Comparison of ENCODE assay signal across 21 cellular contexts in the genomic region with DNA sequence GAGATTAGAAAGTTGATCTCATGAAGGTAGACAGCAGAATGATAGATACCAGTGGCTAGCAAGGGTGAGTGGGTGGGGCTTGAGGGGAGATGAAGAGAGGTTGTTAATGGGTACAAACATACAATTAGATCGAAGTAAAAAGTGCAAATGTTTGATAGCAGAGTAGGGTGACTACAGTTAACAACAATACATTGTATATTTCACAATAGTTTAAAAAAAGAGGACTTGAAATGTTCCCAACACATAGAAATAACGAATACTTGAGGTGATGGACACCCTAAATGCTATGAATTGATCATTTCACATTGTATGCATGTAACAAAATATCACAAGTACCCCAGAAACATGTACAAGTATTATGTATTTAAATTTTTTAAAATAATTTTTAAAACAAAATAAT.
"Had no signal": no experiment of that assay in that cellular context is flagged by ENCODE, and none has a peak within 500 bp of the region (broad histone marks: within the 10 kb centered on the region; RNA-seq: fewer than 3 reads in every experiment).

No MANE protein-coding gene starts in this region.

- H3K27me3 Mint-ChIP-seq: naive thymus-derived CD8-positive, alpha-beta T cell; stimulated activated naive B cell treated with anti-CD40 and anti-IgM and Interleukin-4, amounts not matched to agents 10 μg/mL and 1 μg/mL and 100 μg/mL, for 72 hours; stimulated activated naive CD8-positive, alpha-beta T cell treated with anti-CD3 and anti-CD28 coated beads, Interleukin-15, Interleukin-2, amounts not matched to agents 100 ng/mL and 50 ng/mL, for 24 hours had no signal

- H3K4me3 Mint-ChIP-seq: naive thymus-derived CD8-positive, alpha-beta T cell; stimulated activated naive B cell treated with anti-CD40 and anti-IgM and Interleukin-4, amounts not matched to agents 10 μg/mL and 1 μg/mL and 100 μg/mL, for 72 hours; stimulated activated naive CD8-positive, alpha-beta T cell treated with anti-CD3 and anti-CD28 coated beads, Interleukin-15, Interleukin-2, amounts not matched to agents 100 ng/mL and 50 ng/mL, for 24 hours had no signal

- ATAC-seq: gastrocnemius medialis; heart left ventricle; left ventricle myocardium superior; lower lobe of right lung; naive thymus-derived CD8-positive, alpha-beta T cell; psoas muscle; right cardiac atrium; stimulated activated naive B cell treated with anti-CD40 and anti-IgM and Interleukin-4, amounts not matched to agents 10 μg/mL and 1 μg/mL and 100 μg/mL, for 72 hours had no signal

- DNase-seq: dorsolateral prefrontal cortex; effector CD4-positive, alpha-beta T cell; gastrocnemius medialis; heart left ventricle; islet precursor cell; kidney glomerular epithelial cell; left ventricle myocardium superior; lower lobe of right lung; naive thymus-derived CD8-positive, alpha-beta T cell; nucleus accumbens; psoas muscle; right cardiac atrium; spleen; stimulated activated CD4-positive, alpha-beta T cell treated with anti-CD3 and anti-CD28 coated beads, Interleukin-4, amount 100 ng/mL, for 4 hours; stimulated activated naive B cell treated with anti-CD40 and anti-IgM and Interleukin-4, amounts not matched to agents 10 μg/mL and 1 μg/mL and 100 μg/mL, for 72 hours; upper lobe of left lung had no signal

- H3K27ac Mint-ChIP-seq: stimulated activated naive B cell treated with anti-CD40 and anti-IgM and Interleukin-4, amounts not matched to agents 10 μg/mL and 1 μg/mL and 100 μg/mL, for 72 hours; stimulated activated naive CD8-positive, alpha-beta T cell treated with anti-CD3 and anti-CD28 coated beads, Interleukin-15, Interleukin-2, amounts not matched to agents 100 ng/mL and 50 ng/mL, for 24 hours had no signal

- H3K4me2 ChIP-seq: hepatocyte had no signal

- H3K4me1 ChIP-seq: lower lobe of right lung, upper lobe of left lung had no signal

- H3K9me3 ChIP-seq: gastrocnemius medialis had no signal

- H3K27ac ChIP-seq: heart left ventricle, hepatocyte, lower lobe of right lung, psoas muscle, skin epidermis, spleen, thoracic aorta, tibial nerve, upper lobe of left lung had no signal

- H3K4me3 ChIP-seq: dorsolateral prefrontal cortex, gastrocnemius medialis, heart left ventricle, hepatocyte, lower lobe of right lung, psoas muscle, skin epidermis, spleen, thoracic aorta, tibial nerve, upper lobe of left lung had no signal
